9 cellular contexts compared by ENCODE assay signal in the genomic region with DNA sequence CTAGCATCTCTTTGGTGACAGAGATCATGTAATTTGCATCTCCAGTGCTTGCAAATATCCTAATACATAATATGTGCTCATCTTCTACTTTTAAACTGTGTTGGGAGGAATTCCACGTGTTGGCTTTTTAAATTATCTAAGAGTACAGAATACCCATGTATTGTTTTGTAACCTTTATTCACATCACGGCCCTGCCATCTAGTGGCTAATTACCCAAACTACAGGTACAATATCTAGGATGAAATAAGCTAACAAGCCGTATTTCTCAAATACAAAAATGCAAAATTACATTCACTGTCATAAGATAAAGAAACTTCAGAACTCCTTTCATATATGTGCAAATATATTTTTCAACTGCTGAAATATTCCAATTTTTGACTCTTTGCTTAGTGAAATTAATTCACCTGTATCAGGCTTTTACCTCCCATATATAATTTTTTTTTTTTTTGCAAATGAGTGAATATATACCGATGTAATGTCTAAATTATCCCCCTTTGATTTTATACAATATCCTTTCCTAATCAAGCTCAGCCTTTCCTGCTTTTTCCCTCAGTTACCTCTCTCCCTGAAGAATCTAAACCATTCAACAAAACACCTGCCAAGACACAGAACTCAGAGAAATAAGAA. TPM values are rescaled to one million over a fixed set of nuclear protein-coding genes. Genes with fewer than 3 reads are reported as not detected.
DNase-seq lines count a peak whose midpoint lies in the region; ATAC-seq and TF ChIP-seq lines count a peak whose summit lies in the region.
"Had no signal": no experiment of that assay in that cellular context is flagged by ENCODE, and none has a peak within 500 bp of the region (broad histone marks: within the 10 kb centered on the region; RNA-seq: fewer than 3 reads in every experiment).

No MANE protein-coding gene starts in this region.

- H3K36me3 ChIP-seq in HCT116 (ENCODE audit: control insufficient read depth in 1 of 2, insufficient read depth in 2 of 2, low read length in 2 of 2) = no peaks in the 10 kb centered on the region
- H3K36me3 ChIP-seq in breast epithelium = no peaks in the 10 kb centered on the region
- no peaks in the 10 kb centered on the region for H3K36me3 ChIP-seq in lung (ENCODE audit: control insufficient read depth in 2 of 2, insufficient read depth in 2 of 2, low read length in 2 of 2)

- no peak overlapping the region for H2AFZ ChIP-seq in HCT116 (ENCODE audit: low read depth, low read length, poor library complexity, severe bottlenecking)

- DNase-seq in NCI-H2171 treated with DMSO at 0.1 percent for 48 hours (lab: John Stamatoyannopoulos, UW) = peak; percentile 41
- DNase-seq in NCI-H2171 (lab: John Stamatoyannopoulos, UW) = no peak
- DNase-seq in HCT116 (ENCODE audit: low read depth, low spot score) = peak; percentile 28
- DNase-seq in NCI-H748 treated with DMSO at 0.1 percent for 48 hours (lab: John Stamatoyannopoulos, UW) = peak; percentile 46
- DNase-seq in breast epithelium (ENCODE audit: low spot score in 2 of 2) = no peak
- DNase-seq in lung (ENCODE audit: low spot score) = no peak
- no peak for DNase-seq in islet precursor cell
- no peak for DNase-seq in activated CD8-positive, alpha-beta memory T cell treated with anti-CD3 and anti-CD28 coated beads for 24 hours

- POLR2A ChIA-PET in HCT116 (lab: Charles Lee) = no interaction called here

- no TSS peak for BruUV-seq in HCT116 (replicated peaks; lab: Mats Ljungman, UMichigan)

- no peaks in the 10 kb centered on the region for H3K79me2 ChIP-seq in HCT116 (ENCODE audit: insufficient read depth, low read length)

- peak; percentile 74 for TF ChIP-seq RAD21 in HCT116 (IDR thresholded peaks at IDR 0.05; ENCODE audit: low read depth)

- H3K4me2 ChIP-seq in HCT116 (ENCODE audit: low read length) = no peak overlapping the region
- H3K4me2 ChIP-seq: BLaER1 treated with 17β-estradiol and CSF1 and Interleukin-3, amounts not matched to agents 10 nM and 100 nM had no signal

- TF ChIP-seq CTCF in HCT116 (IDR thresholded peaks at IDR 0.05 in 2 of 3, conservative IDR thresholded peaks at IDR 0.05 in 1 of 3; ENCODE audit: borderline replicate concordance in 1 of 3, insufficient read depth in 1 of 3, low read depth in 2 of 3, low read length in 2 of 3) = peak; percentile 47 to 83 (median 61); a peak in 5 of 6 replicates
- peak; percentile 48 to 67 (median 62) for TF ChIP-seq CTCF in breast epithelium (IDR thresholded peaks at IDR 0.05)
- TF ChIP-seq CTCF in lung (IDR thresholded peaks at IDR 0.05; ENCODE audit: control extremely low read depth, extremely low read depth) = peak; percentile 22

- H3K9me3 ChIP-seq in HCT116 (ENCODE audit: control insufficient read depth in 1 of 2, insufficient read depth in 1 of 2, low read depth in 1 of 2, low read length in 2 of 2) = peaks cover 0 to 7% of the 10 kb centered on the region in 2 experiments; a peak in 2 of 4 replicates
- no peaks in the 10 kb centered on the region for H3K9me3 ChIP-seq in breast epithelium
- H3K9me3 ChIP-seq in lung (ENCODE audit: control insufficient read depth in 2 of 2, insufficient read depth in 1 of 2, low read length in 1 of 2) = peaks cover 0 to 3% of the 10 kb centered on the region in 2 donors

- H3K4me3 ChIP-seq in HCT116 (replicated peaks in 1 of 2; ENCODE audit: low read depth in 1 of 2, low read length in 2 of 2) (no peak overlapping the region), breast epithelium (no peak overlapping the region), lung (no peak overlapping the region)
- H3K4me3 ChIP-seq: BLaER1 treated with 17β-estradiol and CSF1 and Interleukin-3, amounts not matched to agents 10 nM and 100 nM had no signal

- RAD21 ChIA-PET in HCT116 (lab: Charles Lee; ENCODE audit: low non-redundant PET in 1 of 2, low total read pairs in 2 of 2, uncharacterized antibody in 2 of 2, unreplicated experiment in 2 of 2) = interaction anchor here (0.7 to 1.6 kb wide), 2 partner anchors 11 to 438 kb away, joined by 3 read pairs; no protein-coding TSS in a partner anchor

- intact Hi-C loops in HCT116 (cut with micrococcal nuclease) = loop anchor here (2.0 to 5.0 kb wide), 4 partner anchors 403 to 841 kb away; no protein-coding TSS in a partner anchor
- intact Hi-C loops in breast epithelium (cut with DNase I; ENCODE audit: low total_unique reads) = no loop called here

- H3K9me2 ChIP-seq in HCT116 (ENCODE audit: insufficient read depth) = no peaks in the 10 kb centered on the region

- no peaks in the 10 kb centered on the region for H3K27me3 ChIP-seq in HCT116 (ENCODE audit: insufficient read depth, low read length)
- no peaks in the 10 kb centered on the region for H3K27me3 ChIP-seq in breast epithelium
- H3K27me3 ChIP-seq in lung (ENCODE audit: control insufficient read depth, insufficient read depth) = no peaks in the 10 kb centered on the region
- H3K27me3 ChIP-seq: BLaER1 treated with 17β-estradiol and CSF1 and Interleukin-3, amounts not matched to agents 10 nM and 100 nM had no signal

- CTCF ChIA-PET in HCT116 (lab: Charles Lee) = interaction anchor here (0.6 to 1.9 kb wide), 18 partner anchors 8 to 963 kb away, joined by 3 to 12 read pairs (median 4); no protein-coding TSS in a partner anchor

- no peak for TF ChIP-seq POLR2A in HCT116 (IDR thresholded peaks at IDR 0.05; ENCODE audit: borderline replicate concordance, extremely low read depth, insufficient read depth, insufficient read length)
- no peak for TF ChIP-seq POLR2A in breast epithelium (IDR thresholded peaks at IDR 0.05)

- H3K4me1 ChIP-seq in HCT116 (ENCODE audit: control insufficient read depth in 1 of 2, insufficient read depth in 2 of 2, low read length in 2 of 2) = no peaks in the 10 kb centered on the region
- H3K4me1 ChIP-seq in breast epithelium = no peaks in the 10 kb centered on the region
- H3K4me1 ChIP-seq in lung (ENCODE audit: control insufficient read depth in 2 of 2, insufficient read depth in 2 of 2, low read length in 2 of 2) = peaks cover 0 to 3% of the 10 kb centered on the region in 2 donors
- H3K4me1 ChIP-seq: BLaER1 treated with 17β-estradiol and CSF1 and Interleukin-3, amounts not matched to agents 10 nM and 100 nM had no signal

- no peak overlapping the region for H3K9ac ChIP-seq in HCT116 (ENCODE audit: low read length)
- H3K9ac ChIP-seq: BLaER1 treated with 17β-estradiol and CSF1 and Interleukin-3, amounts not matched to agents 10 nM and 100 nM had no signal

- no peaks in the 10 kb centered on the region for H4K20me1 ChIP-seq in HCT116 (ENCODE audit: insufficient read depth)
- H4K20me1 ChIP-seq: BLaER1 treated with 17β-estradiol and CSF1 and Interleukin-3, amounts not matched to agents 10 nM and 100 nM had no signal

- H3K27ac ChIP-seq in HCT116 (ENCODE audit: low read depth, low read length) (no peak overlapping the region), breast epithelium (no peak overlapping the region), lung (ENCODE audit: low read depth in 1 of 2, low read length in 1 of 2) (no peak overlapping the region)
- H3K27ac ChIP-seq: BLaER1 treated with 17β-estradiol and CSF1 and Interleukin-3, amounts not matched to agents 10 nM and 100 nM had no signal

- ATAC-seq in HCT116 (peak; percentile 54; the same call in 1 of the 2 replicates), lung (ENCODE audit: insufficient read depth, low FRiP score) (no peak)

- WGBS in lung, 2 donors = 28% methylated on average over 4 of the region's 4 CpGs

TF ChIP-seq in HCT116, 20 proteins besides CTCF, POLR2A, EP300 and RAD21:
- TF ChIP-seq, protein P1, sequence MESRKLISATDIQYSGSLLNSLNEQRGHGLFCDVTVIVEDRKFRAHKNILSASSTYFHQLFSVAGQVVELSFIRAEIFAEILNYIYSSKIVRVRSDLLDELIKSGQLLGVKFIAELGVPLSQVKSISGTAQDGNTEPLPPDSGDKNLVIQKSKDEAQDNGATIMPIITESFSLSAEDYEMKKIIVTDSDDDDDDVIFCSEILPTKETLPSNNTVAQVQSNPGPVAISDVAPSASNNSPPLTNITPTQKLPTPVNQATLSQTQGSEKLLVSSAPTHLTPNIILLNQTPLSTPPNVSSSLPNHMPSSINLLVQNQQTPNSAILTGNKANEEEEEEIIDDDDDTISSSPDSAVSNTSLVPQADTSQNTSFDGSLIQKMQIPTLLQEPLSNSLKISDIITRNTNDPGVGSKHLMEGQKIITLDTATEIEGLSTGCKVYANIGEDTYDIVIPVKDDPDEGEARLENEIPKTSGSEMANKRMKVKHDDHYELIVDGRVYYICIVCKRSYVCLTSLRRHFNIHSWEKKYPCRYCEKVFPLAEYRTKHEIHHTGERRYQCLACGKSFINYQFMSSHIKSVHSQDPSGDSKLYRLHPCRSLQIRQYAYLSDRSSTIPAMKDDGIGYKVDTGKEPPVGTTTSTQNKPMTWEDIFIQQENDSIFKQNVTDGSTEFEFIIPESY (IDR thresholded peaks at IDR 0.05; ENCODE audit: extremely low read depth, insufficient replicate concordance, low read length) = no peak
- TF ChIP-seq FOSL1 (IDR thresholded peaks at IDR 0.05; ENCODE audit: low read depth) (no peak), CBX3 (IDR thresholded peaks at IDR 0.05; ENCODE audit: low read depth) (no peak), ZFX (IDR thresholded peaks at IDR 0.05) (no peak), JUND (IDR thresholded peaks at IDR 0.05) (no peak), EZH2 (IDR thresholded peaks at IDR 0.05) (no peak), SRF (IDR thresholded peaks at IDR 0.05; ENCODE audit: low read depth) (no peak), SP1 (IDR thresholded peaks at IDR 0.05; ENCODE audit: low read depth) (no peak)
- TF ChIP-seq, protein P2, sequence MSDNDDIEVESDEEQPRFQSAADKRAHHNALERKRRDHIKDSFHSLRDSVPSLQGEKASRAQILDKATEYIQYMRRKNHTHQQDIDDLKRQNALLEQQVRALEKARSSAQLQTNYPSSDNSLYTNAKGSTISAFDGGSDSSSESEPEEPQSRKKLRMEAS (IDR thresholded peaks at IDR 0.05) = no peak

RNA-seq across cellular contexts. Expression of a gene that starts 30.3 kb away (rescaled TPM):
- total RNA-seq in HCT116 (2021; ENCODE audit: unreplicated experiment) = 29.4 TPM
- 35.7 and 50.3 TPM in 2 replicates for polyA plus RNA-seq in HCT116 (2012)
- 10 to 100 TPM; 34.7 to 52.3 (median 49.9) TPM for total RNA-seq in breast epithelium
- 10 to 100 TPM; 22.9 to 70.8 TPM for total RNA-seq in lung
- polyA plus RNA-seq in lung = 10 to 100 TPM; 28.4 to 37.0 TPM

Comparison
In these comparisons a context has a peak if more than half of its experiments do, and no peak if none do; other contexts are left out.
1. DNase-seq: peak in NCI-H2171 treated with DMSO at 0.1 percent for 48 hours (single experiment), HCT116 (single experiment) and NCI-H748 treated with DMSO at 0.1 percent for 48 hours (single experiment); none in NCI-H2171 (single experiment), breast epithelium (0 of 2), lung (single experiment), islet precursor cell (single experiment) and activated CD8-positive, alpha-beta memory T cell treated with anti-CD3 and anti-CD28 coated beads for 24 hours (single experiment).
2. Peak in every context shown above with its lines, with median percentiles within 50 percentile points of each other: CTCF ChIP-seq.